In genomic region chr6:158023597-158023939, GRCh38 we compare ENCODE assay signal across 28 cellular contexts. TPM values are rescaled to one million over a fixed set of nuclear protein-coding genes. Genes with fewer than 3 reads are reported as not detected.
DNase-seq lines count a peak whose midpoint lies in the region; ATAC-seq and TF ChIP-seq lines count a peak whose summit lies in the region.
"Had no signal": no experiment of that assay in that cellular context is flagged by ENCODE, and none has a peak within 500 bp of the region (broad histone marks: within the 10 kb centered on the region; RNA-seq: fewer than 3 reads in every experiment).

No MANE protein-coding gene starts in this region.

- no peak for TF ChIP-seq POLR2A in IMR-90 (IDR thresholded peaks at IDR 0.05; ENCODE audit: low read depth, low read length)

- H4K5ac ChIP-seq in IMR-90 (ENCODE audit: low read depth, low read length), result no peak overlapping the region

- no CpG with 5 or more reads among the region's 5 CpGs for WGBS in IMR-90 (ENCODE audit: extremely low coverage in 2 of 2, insufficient read length in 1 of 2), 2 experiments

- peak overlapping the region; percentile 11; the same call in 1 of the 2 replicates for H2BK120ac ChIP-seq in IMR-90 (ENCODE audit: low read depth, low read length)

- no peak overlapping the region for H4K8ac ChIP-seq in IMR-90 (ENCODE audit: low read depth in 2 of 2, low read length in 2 of 2)

- no peak for TF ChIP-seq RAD21 in IMR-90 (IDR thresholded peaks at IDR 0.05; ENCODE audit: low read length)

- peaks cover 95% of the 10 kb centered on the region for H3K79me2 ChIP-seq in osteoblast (ENCODE audit: insufficient read depth, low read length)
- peaks cover 9% of the 10 kb centered on the region for H3K79me2 ChIP-seq in PC-9 (ENCODE audit: low read depth)

- no peak overlapping the region for H2AFZ ChIP-seq in IMR-90 (replicated peaks; ENCODE audit: low read length, poor library complexity)
- no peak overlapping the region for H2AFZ ChIP-seq in osteoblast (ENCODE audit: low read length)
- H2AFZ ChIP-seq in PC-9, result no peak overlapping the region

- H2AK9ac ChIP-seq in IMR-90 (replicated peaks; ENCODE audit: low read depth, low read length, poor library complexity), result no peak overlapping the region

- H2BK15ac ChIP-seq in IMR-90 (ENCODE audit: low read depth, low read length), result no peak overlapping the region

- no peak overlapping the region for H3K18ac ChIP-seq in IMR-90 (ENCODE audit: low read depth, low read length)

- H3K27ac ChIP-seq in IMR-90 (ENCODE audit: insufficient read depth, low read length) (no peak overlapping the region), osteoblast (ENCODE audit: low read depth, low read length) (peak overlapping the region; percentile 40), PC-9 (no peak overlapping the region)
- H3K27ac ChIP-seq: 22Rv1, adrenal gland, esophagus muscularis mucosa, neutrophil, Peyer's patch, prostate gland had no signal

- H3K4me1 ChIP-seq in IMR-90 (ENCODE audit: control insufficient read depth, insufficient read depth, low read length) (peaks cover 43% of the 10 kb centered on the region), osteoblast (ENCODE audit: insufficient read depth, low read length) (peaks cover 49% of the 10 kb centered on the region), PC-9 (replicated peaks; ENCODE audit: insufficient read depth) (peaks cover 15% of the 10 kb centered on the region)
- H3K4me1 ChIP-seq: prostate gland had no signal

- TF ChIP-seq CTCF in IMR-90 (conservative IDR thresholded peaks at IDR 0.05; ENCODE audit: low read depth, low read length) (no peak), osteoblast (IDR thresholded peaks at IDR 0.05; ENCODE audit: extremely low read depth, low read depth, low read length) (no peak), PC-9 (conservative IDR thresholded peaks at IDR 0.05) (no peak)

- H3K36me3 ChIP-seq in IMR-90 (ENCODE audit: control insufficient read depth, insufficient read depth, low read length) (peaks cover 14% of the 10 kb centered on the region), osteoblast (ENCODE audit: insufficient read depth, low read length) (peaks cover 48% of the 10 kb centered on the region), PC-9 (ENCODE audit: low read depth) (no peaks in the 10 kb centered on the region; the same call in 1 of the 2 replicates)
- H3K36me3 ChIP-seq: adrenal gland, prostate gland had no signal

- H4K20me1 ChIP-seq in IMR-90 (ENCODE audit: insufficient read depth, low read length) (peaks cover 4% of the 10 kb centered on the region; the same call in 1 of the 2 replicates), osteoblast (ENCODE audit: insufficient read depth, low read length) (peaks cover 2% of the 10 kb centered on the region), PC-9 (ENCODE audit: insufficient read depth) (no peaks in the 10 kb centered on the region)

- H2AK5ac ChIP-seq in IMR-90 (ENCODE audit: low read depth, low read length), result no peak overlapping the region

- no peaks in the 10 kb centered on the region for H3K9me2 ChIP-seq in PC-9 (ENCODE audit: insufficient read depth)

- H3K27me3 ChIP-seq in IMR-90 (ENCODE audit: control insufficient read depth, insufficient read depth, low read length) (no peaks in the 10 kb centered on the region), osteoblast (ENCODE audit: insufficient read depth, low read length) (no peaks in the 10 kb centered on the region), PC-9 (ENCODE audit: insufficient read depth, low read depth) (no peaks in the 10 kb centered on the region)
- H3K27me3 ChIP-seq: adrenal gland, esophagus muscularis mucosa, neutrophil, Peyer's patch had no signal

- CTCF ChIA-PET in IMR-90 (lab: Yijun Ruan, JAX) (interaction anchor here (0.6 kb wide), 1 partner anchor 267 kb away, joined by 4 read pairs; no protein-coding TSS in a partner anchor), PC-9 (lab: Charles Lee) (no interaction called here)

- peaks cover 30 to 93% of the 10 kb centered on the region in 2 experiments for H3K79me1 ChIP-seq in IMR-90 (ENCODE audit: low read depth in 1 of 2, low read length in 2 of 2)

- peaks cover 44% of the 10 kb centered on the region for H3K9me1 ChIP-seq in IMR-90 (ENCODE audit: insufficient read depth, low read length)

- H2BK5ac ChIP-seq in IMR-90 (ENCODE audit: low read depth, low read length, poor library complexity, severe bottlenecking), result no peak overlapping the region

- in situ Hi-C loops in IMR-90 (cut with MboI; ENCODE audit: low sequenced_read_pairs), result no loop called here

- no peak overlapping the region for H3K56ac ChIP-seq in IMR-90 (ENCODE audit: extremely low read depth, insufficient read depth, low read length)

- DNase-seq in NCI-H1105 treated with DMSO at 0.1 percent for 48 hours (lab: John Stamatoyannopoulos, UW) (peak; percentile 17), NCI-H1105 (lab: John Stamatoyannopoulos, UW) (no peak), IMR-90 (no peak), NCI-H748 treated with DMSO at 0.1 percent for 48 hours (lab: John Stamatoyannopoulos, UW) (peak; percentile 51), osteoblast (ENCODE audit: insufficient read length, low spot score, missing footprints) (no peak), left lobe of liver (ENCODE audit: low spot score) (no peak), PC-9 (no peak)
- DNase-seq: activated CD4-positive, alpha-beta memory T cell treated with anti-CD3 and anti-CD28 coated beads for 36 hours; activated CD4-positive, alpha-beta T cell treated with anti-CD3 and anti-CD28 coated beads for 1 hour; activated naive CD4-positive, alpha-beta T cell; activated T-cell treated with anti-CD3 and anti-CD28 coated beads, Interleukin-2, amount 50 U/mL, for 72 hours; adrenal gland; Caco-2; DMS79; foreskin fibroblast; H7; NCI-H2171 treated with DMSO at 0.1 percent for 48 hours; NCI-H510A treated with DMSO at 0.1 percent for 48 hours; SHP77; stimulated activated CD4-positive, alpha-beta T cell treated with anti-CD3 and anti-CD28 coated beads, Interleukin-12 subunit alpha, Interleukin-12 subunit beta, amount 100 ng/mL, for 4 hours; stimulated activated CD4-positive, alpha-beta T cell treated with anti-CD3 and anti-CD28 coated beads, Interleukin-2, amount 100 ng/mL, for 48 hours had no signal

- no peak overlapping the region for H3K9ac ChIP-seq in IMR-90 (ENCODE audit: low read depth, low read length)

- H3K4me2 ChIP-seq in IMR-90 (ENCODE audit: low read depth, low read length) (no peak overlapping the region), osteoblast (ENCODE audit: insufficient read depth, low read length) (no peak overlapping the region), PC-9 (no peak overlapping the region)

- POLR2A ChIA-PET in IMR-90 (lab: Charles Lee; ENCODE audit: unreplicated experiment), result no interaction called here
- POLR2A ChIA-PET in PC-9 (lab: Charles Lee; ENCODE audit: unreplicated experiment), result no interaction called here

- BruUV-seq in IMR-90 (replicated peaks; lab: Mats Ljungman, UMichigan) (no TSS peak), PC-9 (replicated peaks; lab: Mats Ljungman, UMichigan) (no TSS peak)

- H3K23ac ChIP-seq in IMR-90 (ENCODE audit: low read depth, low read length), result no peak overlapping the region

- no peak for ATAC-seq in IMR-90 (ENCODE audit: low read depth)
- ATAC-seq in left lobe of liver, result no peak
- ATAC-seq in HG03025 (IDR thresholded peaks at IDR 0.05; ENCODE audit: low FRiP score, unreplicated experiment), result no peak
- ATAC-seq: activated T-cell treated with anti-CD3 and anti-CD28 coated beads, Interleukin-2, amount 50 U/mL, for 72 hours; sciatic nerve had no signal

- H3K4me3 ChIP-seq in IMR-90 (ENCODE audit: insufficient read depth, low read depth, low read length), result no peak overlapping the region
- no peak overlapping the region for H3K4me3 ChIP-seq in osteoblast (ENCODE audit: insufficient read depth, low read length)
- no peak overlapping the region for H3K4me3 ChIP-seq in PC-9
- H3K4me3 ChIP-seq: adrenal gland, esophagus muscularis mucosa, Peyer's patch, prostate gland had no signal

- no peaks in the 10 kb centered on the region for H3K9me3 ChIP-seq in IMR-90 (ENCODE audit: control insufficient read depth, insufficient read depth, low read length)
- H3K9me3 ChIP-seq in osteoblast (ENCODE audit: low read depth, low read length), result no peaks in the 10 kb centered on the region
- no peaks in the 10 kb centered on the region for H3K9me3 ChIP-seq in PC-9 (ENCODE audit: insufficient read depth, low read depth)
- H3K9me3 ChIP-seq: adrenal gland, Caco-2, esophagus muscularis mucosa, neutrophil, Peyer's patch, prostate gland had no signal

- peak overlapping the region; percentile 70; the same call in 1 of the 2 replicates for H3K4ac ChIP-seq in IMR-90 (ENCODE audit: low read depth, low read length)

- intact Hi-C loops in IMR-90 (cut with micrococcal nuclease) (no loop called here), PC-9 (cut with micrococcal nuclease; ENCODE audit: unreplicated experiment) (no loop called here)

- H3F3A ChIP-seq in PC-9 (ENCODE audit: insufficient read depth, low read depth), result peaks cover 13% of the 10 kb centered on the region; the same call in 1 of the 2 replicates

- H4K91ac ChIP-seq in IMR-90 (ENCODE audit: insufficient read depth, low read depth, low read length), result peak overlapping the region; percentile 64; the same call in 1 of the 2 replicates

- H2BK20ac ChIP-seq in IMR-90 (ENCODE audit: low read depth, low read length), result peak overlapping the region; percentile 21; the same call in 1 of the 2 replicates

- no peak overlapping the region for H3K14ac ChIP-seq in IMR-90 (replicated peaks; ENCODE audit: low read depth, low read length)

- dilution Hi-C loops in IMR-90 (cut with HindIII; ENCODE audit: low sequenced_read_pairs, unreplicated experiment), result no loop called here

TF ChIP-seq in IMR-90, 13 proteins besides CTCF, POLR2A, EP300 and RAD21 (continues in another document):
- TF ChIP-seq USF2 (IDR thresholded peaks at IDR 0.05; ENCODE audit: low read depth, low read length), result no peak
- TF ChIP-seq NFE2L2 (IDR thresholded peaks at IDR 0.05; ENCODE audit: low read depth, low read length), result no peak
- TF ChIP-seq CEBPB (IDR thresholded peaks at IDR 0.05; ENCODE audit: low read depth, low read length), result no peak

RNA-seq across cellular contexts. Expression of gene SYNJ2, which starts 41.9 kb away (rescaled TPM):
- total RNA-seq in IMR-90 (2012; rRNA removed) (43.3 and 45.2 TPM in 2 replicates), osteoblast (91.6 and 94.8 TPM in 2 replicates), left lobe of liver (5.5 TPM), PC-9 (2021) (30.3 and 39.4 TPM in 2 replicates)
- polyA plus RNA-seq in IMR-90 (2012; rRNA removed), result 40.8 and 45.6 TPM in 2 replicates
- 21.2 and 29.0 TPM in 2 replicates for polyA plus RNA-seq in IMR-90 (2012; cell fraction: cytosol; rRNA removed)
- polyA plus RNA-seq in IMR-90 (2012; cell fraction: nucleus; rRNA removed; ENCODE audit: low replicate concordance), result 45.7 and 64.6 TPM in 2 replicates

Comparison
In these comparisons a context has a peak if more than half of its experiments do, and no peak if none do; other contexts are left out.
1. DNase-seq: peak in NCI-H1105 treated with DMSO at 0.1 percent for 48 hours (single experiment) and NCI-H748 treated with DMSO at 0.1 percent for 48 hours (single experiment); none in NCI-H1105 (single experiment), IMR-90 (single experiment), osteoblast (single experiment), left lobe of liver (single experiment) and PC-9 (0 of 2).